10 cellular contexts compared by ENCODE assay signal in genomic region chr12:2291182-2291832, GRCh38.
DNase-seq lines count a peak whose midpoint lies in the region; ATAC-seq and TF ChIP-seq lines count a peak whose summit lies in the region.
"Had no signal": no experiment of that assay in that cellular context is flagged by ENCODE, and none has a peak within 500 bp of the region (broad histone marks: within the 10 kb centered on the region; RNA-seq: fewer than 3 reads in every experiment).

No MANE protein-coding gene starts in this region.

- no peak overlapping the region for H3K4me3 Mint-ChIP-seq in effector memory CD8-positive, alpha-beta T cell
- H3K4me3 Mint-ChIP-seq: activated T-cell treated with anti-CD3 and anti-CD28 coated beads, Interleukin-2, amount 50 U/mL, for 4 hours; CD8-positive, alpha-beta memory T cell had no signal

- TF ChIP-seq RAD21 in neural cell (conservative IDR thresholded peaks at IDR 0.05) = peak; percentile 35

- POLR2A ChIA-PET in RWPE1 (lab: Yijun Ruan, JAX; ENCODE audit: low non-redundant PET) = no interaction called here

- peaks cover 59 to 88% of the 10 kb centered on the region in 2 donors for H3K27me3 Mint-ChIP-seq in effector memory CD8-positive, alpha-beta T cell

- H3K27ac ChIP-seq in RWPE1 = no peak overlapping the region
- no peak overlapping the region for H3K27ac ChIP-seq in neural cell (ENCODE audit: low read length)

- no peaks in the 10 kb centered on the region for H3K79me2 ChIP-seq in neural cell (replicated peaks; ENCODE audit: insufficient read depth, low read length)

- TF ChIP-seq EP300 in neural cell (conservative IDR thresholded peaks at IDR 0.05; ENCODE audit: poor library complexity, severe bottlenecking) = no peak

- no peak overlapping the region for H3K9ac ChIP-seq in neural cell (ENCODE audit: low read length)

- H3K4me2 ChIP-seq in neural cell (ENCODE audit: low read length) = no peak overlapping the region

- CTCF ChIA-PET in RWPE1 (lab: Yijun Ruan, JAX) = interaction anchor here (0.6 to 1.4 kb wide), 7 partner anchors 9 to 552 kb away, joined by 3 to 5 read pairs (median 3); no protein-coding TSS in a partner anchor

- no peaks in the 10 kb centered on the region for H3K9me2 ChIP-seq in neural cell (ENCODE audit: insufficient read depth, low read length)

- H3K9me3 ChIP-seq in neural cell (ENCODE audit: low read length) = no peaks in the 10 kb centered on the region

- peak; percentile 25 for DNase-seq in NCI-H2029 treated with DMSO at 0.1 percent for 48 hours (lab: John Stamatoyannopoulos, UW)
- no peak for DNase-seq in NCI-H2029 (lab: John Stamatoyannopoulos, UW)
- DNase-seq in RWPE1 (ENCODE audit: low spot score) = peak; percentile 53
- DNase-seq in effector memory CD8-positive, alpha-beta T cell = peak in 2 of 3 experiments; percentile 23 to 24
- DNase-seq: activated T-cell treated with anti-CD3 and anti-CD28 coated beads, Interleukin-2, amount 50 U/mL, for 4 hours had no signal

- no peak overlapping the region for H3K4me3 ChIP-seq in neural cell (ENCODE audit: low read length)

- H3K36me3 Mint-ChIP-seq in effector memory CD8-positive, alpha-beta T cell (ENCODE audit: insufficient read depth) = peaks cover 2% of the 10 kb centered on the region
- H3K36me3 Mint-ChIP-seq: CD8-positive, alpha-beta memory T cell had no signal

- peak; percentile 35 for TF ChIP-seq CTCF in RWPE1 (conservative IDR thresholded peaks at IDR 0.05; ENCODE audit: low read depth)
- TF ChIP-seq CTCF in neural cell (IDR thresholded peaks at IDR 0.05; ENCODE audit: poor library complexity, severe bottlenecking) = peak; percentile 53

- H4K20me1 ChIP-seq in neural cell (ENCODE audit: insufficient read depth) = no peaks in the 10 kb centered on the region

- H3K27me3 ChIP-seq in neural cell (ENCODE audit: insufficient read depth, low read depth, low read length) = no peaks in the 10 kb centered on the region

- H3K27ac Mint-ChIP-seq in effector memory CD8-positive, alpha-beta T cell = no peak overlapping the region

- ATAC-seq in HG02885 (IDR thresholded peaks at IDR 0.05; ENCODE audit: poor library complexity, unreplicated experiment) (peak; percentile 53), GM18520 (IDR thresholded peaks at IDR 0.05; ENCODE audit: unreplicated experiment) (no peak), HG02938 (IDR thresholded peaks at IDR 0.05; ENCODE audit: unreplicated experiment) (no peak)
- ATAC-seq in effector memory CD8-positive, alpha-beta T cell (replicated peaks) = peak; percentile 44

- no peaks in the 10 kb centered on the region for H3K36me3 ChIP-seq in neural cell (ENCODE audit: insufficient read depth, low read length)

- no peak overlapping the region for H2AFZ ChIP-seq in neural cell (ENCODE audit: low read depth, low read length)

- H3K4me1 Mint-ChIP-seq in effector memory CD8-positive, alpha-beta T cell (ENCODE audit: low read depth in 2 of 2) = peaks cover 0 to 8% of the 10 kb centered on the region in 2 donors

- no peaks in the 10 kb centered on the region for H3F3A ChIP-seq in neural cell (ENCODE audit: insufficient read depth, low read length, poor library complexity, severe bottlenecking)

- no peaks in the 10 kb centered on the region for H3K9me3 Mint-ChIP-seq in effector memory CD8-positive, alpha-beta T cell
- H3K9me3 Mint-ChIP-seq: activated T-cell treated with anti-CD3 and anti-CD28 coated beads, Interleukin-2, amount 50 U/mL, for 4 hours; CD8-positive, alpha-beta memory T cell had no signal

TF ChIP-seq in neural cell, 6 proteins besides CTCF, POLR2A, EP300 and RAD21:
- TF ChIP-seq REST (IDR thresholded peaks at IDR 0.05; ENCODE audit: borderline replicate concordance) (no peak), SMC3 (conservative IDR thresholded peaks at IDR 0.05; ENCODE audit: poor library complexity) (peak; percentile 44)

Comparison
In these comparisons a context has a peak if more than half of its experiments do, and no peak if none do; other contexts are left out.
1. ATAC-seq: peak in HG02885 (single experiment) and effector memory CD8-positive, alpha-beta T cell (single experiment); none in GM18520 (single experiment) and HG02938 (single experiment).